Comparison of ENCODE assay signal across 15 cellular contexts in genomic region chr2:187942876-187943275, GRCh38.
"Had no signal": no experiment of that assay in that cellular context is flagged by ENCODE, and none has a peak within 500 bp of the region (broad histone marks: within the 10 kb centered on the region; RNA-seq: fewer than 3 reads in every experiment).

No MANE protein-coding gene starts in this region.

- H3K9ac ChIP-seq: parathyroid adenoma had no signal

- H2AFZ ChIP-seq: parathyroid adenoma had no signal

- H3K79me2 ChIP-seq: parathyroid adenoma had no signal

- H3K4me3 Mint-ChIP-seq: activated CD8-positive, alpha-beta T cell treated with anti-CD3 and anti-CD28 coated beads, Interleukin-2, amount 10 ng/mL, durations not matched to agents 7 days and 5 days; activated T-helper 1 cell treated with anti-CD3 and anti-CD28 coated beads, Interleukin-12 subunit alpha, Interleukin-12 subunit beta, Interleukin-2, Interleukin-4 antibody, amounts not matched to agents 30 ng/mL and 10 ng/mL and 1 ng/mL, durations not matched to agents 14 hours and 24 hours and 36 hours; stimulated activated naive B cell treated with anti-CD40 and anti-IgM and Interleukin-4, amounts not matched to agents 10 μg/mL and 1 μg/mL and 100 μg/mL, for 72 hours had no signal

- DNase-seq: activated CD8-positive, alpha-beta memory T cell treated with anti-CD3 and anti-CD28 coated beads, Interleukin-2, amount 50 U/mL, for 48 hours; activated CD8-positive, alpha-beta T cell treated with anti-CD3 and anti-CD28 coated beads, Interleukin-2, amount 10 ng/mL, durations not matched to agents 7 days and 5 days; activated naive CD4-positive, alpha-beta T cell; effector CD4-positive, alpha-beta T cell; stimulated activated naive B cell treated with anti-CD40 and anti-IgM and Interleukin-4, amounts not matched to agents 10 μg/mL and 1 μg/mL and 100 μg/mL, for 72 hours; substantia nigra; T-helper 9 cell; trophoblast cell had no signal

- H3K4me1 ChIP-seq: parathyroid adenoma had no signal

- H3K36me3 ChIP-seq: cardiac muscle cell had no signal

- H3K27me3 Mint-ChIP-seq: stimulated activated naive B cell treated with anti-CD40 and anti-IgM and Interleukin-4, amounts not matched to agents 10 μg/mL and 1 μg/mL and 100 μg/mL, for 72 hours had no signal

- H3K27ac Mint-ChIP-seq: activated CD8-positive, alpha-beta T cell treated with anti-CD3 and anti-CD28 coated beads, Interleukin-2, amount 10 ng/mL, durations not matched to agents 7 days and 5 days; activated T-helper 1 cell treated with anti-CD3 and anti-CD28 coated beads, Interleukin-12 subunit alpha, Interleukin-12 subunit beta, Interleukin-2, Interleukin-4 antibody, amounts not matched to agents 30 ng/mL and 10 ng/mL and 1 ng/mL, durations not matched to agents 14 hours and 24 hours and 36 hours; stimulated activated naive B cell treated with anti-CD40 and anti-IgM and Interleukin-4, amounts not matched to agents 10 μg/mL and 1 μg/mL and 100 μg/mL, for 72 hours had no signal

- H3K4me1 Mint-ChIP-seq: stimulated activated naive B cell treated with anti-CD40 and anti-IgM and Interleukin-4, amounts not matched to agents 10 μg/mL and 1 μg/mL and 100 μg/mL, for 72 hours had no signal

- H3K27me3 ChIP-seq: cardiac muscle cell had no signal

- H3K4me2 ChIP-seq: smooth muscle cell had no signal

- ATAC-seq: activated CD8-positive, alpha-beta T cell treated with anti-CD3 and anti-CD28 coated beads, Interleukin-2, amount 10 ng/mL, durations not matched to agents 7 days and 5 days; left lobe of liver; stimulated activated naive B cell treated with anti-CD40 and anti-IgM and Interleukin-4, amounts not matched to agents 10 μg/mL and 1 μg/mL and 100 μg/mL, for 72 hours had no signal

- H3K36me3 Mint-ChIP-seq: stimulated activated naive B cell treated with anti-CD40 and anti-IgM and Interleukin-4, amounts not matched to agents 10 μg/mL and 1 μg/mL and 100 μg/mL, for 72 hours had no signal

- H3K27ac ChIP-seq: cardiac muscle cell, coronary artery, parathyroid adenoma, VCaP had no signal

- H3K9me3 Mint-ChIP-seq: activated T-helper 1 cell treated with anti-CD3 and anti-CD28 coated beads, Interleukin-12 subunit alpha, Interleukin-12 subunit beta, Interleukin-2, Interleukin-4 antibody, amounts not matched to agents 30 ng/mL and 10 ng/mL and 1 ng/mL, durations not matched to agents 14 hours and 24 hours and 36 hours had no signal

- H3K4me3 ChIP-seq: cardiac muscle cell, coronary artery, smooth muscle cell had no signal
